Comparison of ENCODE assay signal across 8 cellular contexts in genomic region chr12:106248849-106249371, GRCh38. TPM values are rescaled to one million over a fixed set of nuclear protein-coding genes. Genes with fewer than 3 reads are reported as not detected.
A peak's percentile ranks its signal among the peaks of the same experiment; 100 is the strongest.
DNase-seq lines count a peak whose midpoint lies in the region; ATAC-seq and TF ChIP-seq lines count a peak whose summit lies in the region.

No MANE protein-coding gene starts in this region.

- peaks cover 32% of the 10 kb centered on the region for H3K36me3 ChIP-seq in SJSA1
- H3K36me3 ChIP-seq in breast epithelium: no peaks in the 10 kb centered on the region

- ATAC-seq in left colon (peak; percentile 0), GM18498 (IDR thresholded peaks at IDR 0.05; ENCODE audit: unreplicated experiment) (no peak), GM19023 (IDR thresholded peaks at IDR 0.05; ENCODE audit: unreplicated experiment) (no peak)

- peak overlapping the region; percentile 89 for H3K27ac ChIP-seq in SJSA1
- H3K27ac ChIP-seq in breast epithelium: peak overlapping the region; percentile 99 to 100

- TF ChIP-seq POLR2A in GM19099 (IDR thresholded peaks at IDR 0.05; ENCODE audit: extremely low read depth, insufficient read length, low read depth) (peak; percentile 20), breast epithelium (IDR thresholded peaks at IDR 0.05) (no peak)

- intact Hi-C loops in breast epithelium (cut with DNase I; ENCODE audit: low total_unique reads) (no loop called here), left colon (cut with DNase I, micrococcal nuclease) (no loop called here)

- peak overlapping the region; percentile 97 for H3K4me3 ChIP-seq in SJSA1
- H3K4me3 ChIP-seq in breast epithelium: peak overlapping the region; percentile 81 to 95 (median 89)

- DNase-seq in SJSA1 (ENCODE audit: low read depth in 1 of 2, low spot score in 2 of 2): no peak
- no peak for DNase-seq in breast epithelium (ENCODE audit: low spot score in 2 of 2)
- peak in 1 of 2 donors; percentile 35 for DNase-seq in left colon
- DNase-seq in stimulated activated CD8-positive, alpha-beta memory T cell treated with anti-CD3 and anti-CD28 coated beads, Interleukin-7, amount 100 ng/mL, for 4 hours (ENCODE audit: low read depth in 2 of 2): peak; percentile 17 to 19
- no peak for DNase-seq in NCI-H524 treated with DMSO at 0.1 percent for 48 hours (lab: John Stamatoyannopoulos, UW)

- H3K4me1 ChIP-seq in SJSA1 (replicated peaks): peaks cover 30% of the 10 kb centered on the region
- H3K4me1 ChIP-seq in breast epithelium: peaks cover 0 to 7% of the 10 kb centered on the region in 2 donors

- H3K9me3 ChIP-seq in SJSA1 (replicated peaks) (no peaks in the 10 kb centered on the region), breast epithelium (no peaks in the 10 kb centered on the region)

- no peaks in the 10 kb centered on the region for H3K27me3 ChIP-seq in SJSA1 (replicated peaks)
- H3K27me3 ChIP-seq in breast epithelium: no peaks in the 10 kb centered on the region

- TF ChIP-seq CTCF in breast epithelium (IDR thresholded peaks at IDR 0.05): no peak

RNA-seq across cellular contexts. Expression of gene CKAP4, which starts 1.1 kb away (rescaled TPM):
- 154 and 162 TPM in 2 replicates for total RNA-seq in SJSA1 (2014; rRNA removed; shearing (Covaris generic))
- 10 to 100 TPM; 22.0 to 39.3 (median 30.9) TPM for total RNA-seq in breast epithelium
- total RNA-seq in left colon: 10 to 100 TPM; 74.0 to 90.1 TPM

RNA-seq across cellular contexts. Expression of gene TCP11L2, which starts 53.6 kb away (rescaled TPM):
- 0.78 and 1.4 TPM in 2 replicates for total RNA-seq in SJSA1 (2014; rRNA removed; shearing (Covaris generic))
- 10 to 100 TPM; 31.2 to 53.7 (median 35.4) TPM for total RNA-seq in breast epithelium
- 10 to 100 TPM; 22.1 to 46.5 TPM for total RNA-seq in left colon

Comparison
In these comparisons a context has a peak if more than half of its experiments do, and no peak if none do; other contexts are left out.
1. DNase-seq: peak in stimulated activated CD8-positive, alpha-beta memory T cell treated with anti-CD3 and anti-CD28 coated beads, Interleukin-7, amount 100 ng/mL, for 4 hours (2 of 2); none in SJSA1 (0 of 2), breast epithelium (0 of 2) and NCI-H524 treated with DMSO at 0.1 percent for 48 hours (single experiment).